8 cellular contexts compared by ENCODE assay signal in the genomic region with DNA sequence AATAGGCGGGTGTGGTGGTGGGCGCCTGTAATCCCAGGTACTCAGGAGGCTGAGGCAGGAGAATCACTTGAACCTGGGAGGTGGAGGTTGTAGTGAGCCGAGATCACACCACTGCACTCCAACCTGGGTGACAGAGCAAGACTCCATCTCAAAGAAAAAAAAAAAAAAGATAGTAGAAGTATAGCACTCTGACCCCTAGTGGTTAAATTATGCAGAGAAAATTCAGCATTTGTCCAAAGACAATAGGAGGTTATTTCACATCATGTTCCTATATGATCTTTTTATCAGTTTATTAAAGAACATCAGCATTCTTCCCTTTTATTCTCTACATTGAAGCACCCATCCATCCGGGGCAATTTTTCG. TPM values are rescaled to one million over a fixed set of nuclear protein-coding genes. Genes with fewer than 3 reads are reported as not detected.
DNase-seq lines count a peak whose midpoint lies in the region; ATAC-seq and TF ChIP-seq lines count a peak whose summit lies in the region.
"Not testable (repeated sequence)": the region's sequence is repeated elsewhere in the genome, so short reads cannot be mapped to it uniquely, and the experiment has no call there.

No MANE protein-coding gene starts in this region.

- not testable (repeated sequence) for DNase-seq in AG04449 (ENCODE audit: low read depth, low spot score); left ventricle myocardium superior
- peak; percentile 64 for DNase-seq in NCI-H2029 treated with DMSO at 0.1 percent for 48 hours (lab: John Stamatoyannopoulos, UW)
- peak; percentile 35 for DNase-seq in SK-N-MC (ENCODE audit: low read depth, low spot score)

- peak overlapping the region in 1 of 5 experiments; percentile 50 for H3K27ac Mint-ChIP-seq in brain

- H3K4me3 Mint-ChIP-seq in brain: peak overlapping the region in 1 of 5 experiments; percentile 66

- not testable (repeated sequence) for H3K9me3 Mint-ChIP-seq in brain

- not testable (repeated sequence) for H3K9me3 ChIP-seq in SK-N-MC (ENCODE audit: low read depth, low read length); parathyroid adenoma (ENCODE audit: control insufficient read depth, low read length)

- H3K36me3 ChIP-seq in SK-N-MC (ENCODE audit: insufficient read depth, low read length); parathyroid adenoma (ENCODE audit: control insufficient read depth, insufficient read depth, low read length): not testable (repeated sequence)

- not testable (repeated sequence) for H3K79me2 ChIP-seq in parathyroid adenoma

- not testable (repeated sequence) for H3K36me3 Mint-ChIP-seq in brain

- not testable (repeated sequence) for H3K4me3 ChIP-seq in AG04449 (ENCODE audit: low read depth, low read length); parathyroid adenoma (ENCODE audit: low read depth, low read length)
- peak overlapping the region; percentile 63; the same call in 1 of the 2 replicates for H3K4me3 ChIP-seq in SK-N-MC

- not testable (repeated sequence) for H3K27ac ChIP-seq in SK-N-MC, parathyroid adenoma

- H3K4me1 ChIP-seq in parathyroid adenoma: not testable (repeated sequence)

- not testable (repeated sequence) for H3K4me2 ChIP-seq in parathyroid adenoma (ENCODE audit: low read length)

- not testable (repeated sequence) for H3K27me3 Mint-ChIP-seq in brain

- POLR2A ChIA-PET in AG04449 (lab: Yijun Ruan, JAX): not testable (repeated sequence)

- TF ChIP-seq CTCF in AG04449 (IDR thresholded peaks at IDR 0.05; ENCODE audit: insufficient read depth, low read length, missing control alignments): peak; percentile 11
- TF ChIP-seq CTCF in GM12873 (IDR thresholded peaks at IDR 0.05; ENCODE audit: insufficient read depth, low read depth, low read length, missing control alignments): peak; percentile 39
- TF ChIP-seq CTCF in brain (conservative IDR thresholded peaks at IDR 0.05): peak; percentile 48 to 54
- peak; percentile 66 for TF ChIP-seq CTCF in parathyroid adenoma (IDR thresholded peaks at IDR 0.05)

- H2AFZ ChIP-seq in parathyroid adenoma: peak overlapping the region; percentile 25

- ATAC-seq in HG02973 (IDR thresholded peaks at IDR 0.05; ENCODE audit: unreplicated experiment) (peak; percentile 59), left ventricle myocardium superior (peak; percentile 72)

- intact Hi-C loops in left ventricle myocardium superior (cut with micrococcal nuclease): loop anchor here (2.0 to 10.0 kb wide), 2 partner anchors 238 to 434 kb away; no protein-coding TSS in a partner anchor

- peaks cover 10% of the 10 kb centered on the region for H3K4me1 Mint-ChIP-seq in brain

- not testable (repeated sequence) for H3K27me3 ChIP-seq in parathyroid adenoma (ENCODE audit: control insufficient read depth, insufficient read depth, low read length)

- CTCF ChIA-PET in AG04449 (lab: Yijun Ruan, JAX): interaction anchor here (0.6 to 2.9 kb wide), 26 partner anchors 8 to 442 kb away, joined by 3 to 60 read pairs (median 10); no protein-coding TSS in a partner anchor

- not testable (repeated sequence) for H3K9ac ChIP-seq in SK-N-MC (ENCODE audit: insufficient read length); parathyroid adenoma

RNA-seq across cellular contexts. Expression of a gene that starts 5.2 kb away (rescaled TPM):
- 21.7 TPM for polyA plus RNA-seq in brain (ENCODE audit: insufficient read depth, low read depth, low replicate concordance)
- 9.9 TPM for total RNA-seq in left ventricle myocardium superior

Comparison
In these comparisons a context has a peak if more than half of its experiments do, and no peak if none do; other contexts are left out.
1. CTCF ChIP-seq: peak in every context shown above with its lines; median percentile 66 in parathyroid adenoma; 51 in brain; 39 in GM12873; 11 in AG04449.